Comparison of ENCODE assay signal across 8 cellular contexts in the genomic region with DNA sequence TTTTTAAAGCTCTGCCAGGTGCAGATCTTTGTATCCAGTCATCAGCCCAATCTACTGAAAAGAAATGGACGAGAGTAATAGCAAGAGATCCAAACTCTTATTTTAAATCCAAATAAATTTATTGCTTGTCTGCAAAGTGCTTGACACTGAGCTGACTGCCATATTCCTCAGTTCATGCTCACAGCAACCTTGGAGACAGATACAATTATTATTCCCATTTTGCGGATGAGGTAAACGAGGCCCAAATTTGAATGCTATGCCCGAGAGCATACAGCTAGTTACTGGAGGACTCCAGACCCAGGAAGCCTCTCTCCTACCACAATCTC. TPM values are rescaled to one million over a fixed set of nuclear protein-coding genes. Genes with fewer than 3 reads are reported as not detected.
DNase-seq lines count a peak whose midpoint lies in the region; ATAC-seq and TF ChIP-seq lines count a peak whose summit lies in the region.

No MANE protein-coding gene starts in this region.

- no peaks in the 10 kb centered on the region for H3K9me3 Mint-ChIP-seq in activated T-cell treated with anti-CD3 and anti-CD28 coated beads, Interleukin-2, amount 50 U/mL, for 72 hours

- H3K36me3 Mint-ChIP-seq in activated T-cell treated with anti-CD3 and anti-CD28 coated beads, Interleukin-2, amount 50 U/mL, for 72 hours (ENCODE audit: insufficient read depth in 2 of 2): peaks cover 5 to 25% of the 10 kb centered on the region in 2 donors

- H3K4me1 ChIP-seq in lower lobe of right lung (peaks cover 20% of the 10 kb centered on the region), tibial artery (peaks cover 0 to 19% (median 15%) of the 10 kb centered on the region in 4 donors)

- H3K9me3 ChIP-seq in lower lobe of right lung (no peaks in the 10 kb centered on the region), tibial artery (no peaks in the 10 kb centered on the region)

- H3K36me3 ChIP-seq in lower lobe of right lung (peaks cover 37% of the 10 kb centered on the region), tibial artery (peaks cover 18 to 30% (median 22%) of the 10 kb centered on the region in 3 donors)

- ATAC-seq in activated T-cell treated with anti-CD3 and anti-CD28 coated beads, Interleukin-2, amount 50 U/mL, for 72 hours (replicated peaks in 1 of 2): no peak
- ATAC-seq in lower lobe of right lung (no peak), esophagus mucosa (no peak)

- in situ Hi-C loops in astrocyte of the spinal cord (cut with HindIII; ENCODE audit: low sequenced_read_pairs): no loop called here

- no peaks in the 10 kb centered on the region for H3K27me3 Mint-ChIP-seq in activated T-cell treated with anti-CD3 and anti-CD28 coated beads, Interleukin-2, amount 50 U/mL, for 72 hours (ENCODE audit: low read depth)

- H3K27ac ChIP-seq in lower lobe of right lung: peak overlapping the region; percentile 77
- H3K27ac ChIP-seq in tibial artery: peak overlapping the region; percentile 58 to 80

- DNase-seq in activated T-cell treated with anti-CD3 and anti-CD28 coated beads, Interleukin-2, amount 50 U/mL, for 72 hours: no peak
- DNase-seq in activated T-cell treated with anti-CD3 and anti-CD28 coated beads, Interleukin-2, amount 50 U/mL, for 48 hours: no peak
- DNase-seq in astrocyte of the spinal cord (ENCODE audit: low read depth, low spot score) (no peak), lower lobe of right lung (no peak), tibial artery (no peak), DMS114 treated with DMSO at 0.1 percent for 48 hours (lab: John Stamatoyannopoulos, UW; ENCODE audit: unreplicated experiment) (no peak)
- no peak for DNase-seq in stimulated activated CD4-positive, alpha-beta T cell treated with anti-CD3 and anti-CD28 coated beads, Interleukin-15, amount 100 ng/mL, for 24 hours

- H3K4me3 Mint-ChIP-seq in activated T-cell treated with anti-CD3 and anti-CD28 coated beads, Interleukin-2, amount 50 U/mL, for 72 hours: peak overlapping the region; percentile 95 to 98

- intact Hi-C loops in lower lobe of right lung (cut with DNase I): no loop called here
- intact Hi-C loops in tibial artery (cut with DNase I; ENCODE audit: low total_unique reads): loop anchor here (5.0 kb wide), 1 partner anchor 357 kb away; no protein-coding TSS in a partner anchor

- no peak for TF ChIP-seq CTCF in astrocyte of the spinal cord (IDR thresholded peaks at IDR 0.05; ENCODE audit: low read depth, low read length)
- no peak for TF ChIP-seq CTCF in lower lobe of right lung (IDR thresholded peaks at IDR 0.05)
- TF ChIP-seq CTCF in tibial artery (IDR thresholded peaks at IDR 0.05): no peak

- peak overlapping the region; percentile 95 for H3K27ac Mint-ChIP-seq in activated T-cell treated with anti-CD3 and anti-CD28 coated beads, Interleukin-2, amount 50 U/mL, for 72 hours

- H3K4me1 Mint-ChIP-seq in activated T-cell treated with anti-CD3 and anti-CD28 coated beads, Interleukin-2, amount 50 U/mL, for 72 hours (ENCODE audit: low read depth): peaks cover 33% of the 10 kb centered on the region

- H3K4me3 ChIP-seq in astrocyte of the spinal cord (ENCODE audit: low read depth, low read length): peak overlapping the region; percentile 94
- H3K4me3 ChIP-seq in lower lobe of right lung: peak overlapping the region; percentile 73
- peak overlapping the region; percentile 69 to 78 for H3K4me3 ChIP-seq in tibial artery

- H3K27me3 ChIP-seq in lower lobe of right lung (ENCODE audit: low read depth): no peaks in the 10 kb centered on the region
- H3K27me3 ChIP-seq in tibial artery: no peaks in the 10 kb centered on the region

RNA-seq across cellular contexts. Expression of a gene that starts 0.6 kb away (rescaled TPM):
- total RNA-seq in activated T-cell treated with anti-CD3 and anti-CD28 coated beads, Interleukin-2, amount 50 U/mL, for 72 hours: 100 to 1,000 TPM; 135 to 152 TPM
- total RNA-seq in lower lobe of right lung: 30.3 TPM
- 59.9 TPM for total RNA-seq in esophagus mucosa

RNA-seq across cellular contexts. Expression of a gene that starts 8.0 kb away (rescaled TPM):
- 10 to 100 TPM; 45.4 to 62.3 TPM for total RNA-seq in activated T-cell treated with anti-CD3 and anti-CD28 coated beads, Interleukin-2, amount 50 U/mL, for 72 hours
- total RNA-seq in lower lobe of right lung: 83.7 TPM
- 31.6 TPM for total RNA-seq in esophagus mucosa

RNA-seq across cellular contexts. Expression of a gene that starts 27.7 kb away (rescaled TPM):
- total RNA-seq in activated T-cell treated with anti-CD3 and anti-CD28 coated beads, Interleukin-2, amount 50 U/mL, for 72 hours: 10 to 100 TPM; 10.8 to 12.8 TPM
- 57.8 TPM for total RNA-seq in lower lobe of right lung
- 84.6 TPM for total RNA-seq in esophagus mucosa
